Comparison of ENCODE assay signal across 8 cellular contexts in genomic region chr12:19643635-19644034, GRCh38.
A peak's percentile ranks its signal among the peaks of the same experiment; 100 is the strongest.
DNase-seq lines count a peak whose midpoint lies in the region; ATAC-seq and TF ChIP-seq lines count a peak whose summit lies in the region.

No MANE protein-coding gene starts in this region.

- H4K20me1 ChIP-seq in PC-3 (ENCODE audit: low read length), result no peaks in the 10 kb centered on the region

- no peak overlapping the region for H3K4me2 ChIP-seq in PC-3 (ENCODE audit: low read length)

- intact Hi-C loops in PC-3 (cut with micrococcal nuclease), result loop anchor here (1.0 kb wide), 1 partner anchor 71 kb away; no protein-coding TSS in a partner anchor

- H3K4me3 ChIP-seq in H7 (ENCODE audit: insufficient read depth, low read depth, low read length) (no peak overlapping the region), PC-3 (ENCODE audit: low read length) (no peak overlapping the region)

- no peak overlapping the region for H3K4me3 Mint-ChIP-seq in activated CD8-positive, alpha-beta T cell treated with anti-CD3 and anti-CD28 coated beads, Interleukin-2, amount 10 ng/mL, durations not matched to agents 7 days and 5 days

- no peaks in the 10 kb centered on the region for H3K9me2 ChIP-seq in PC-3 (replicated peaks; ENCODE audit: low read length)

- H3K79me2 ChIP-seq in PC-3 (ENCODE audit: low read length), result no peaks in the 10 kb centered on the region

- peak; percentile 60 for ATAC-seq in PC-3
- no peak for ATAC-seq in activated CD8-positive, alpha-beta T cell treated with anti-CD3 and anti-CD28 coated beads, Interleukin-2, amount 10 ng/mL, durations not matched to agents 7 days and 5 days

- CTCF ChIA-PET in PC-3 (lab: Charles Lee), result no interaction called here
- CTCF ChIA-PET in activated CD8-positive, alpha-beta T cell treated with anti-CD3 and anti-CD28 coated beads, Interleukin-2, amount 10 ng/mL, durations not matched to agents 7 days and 5 days (lab: Charles Lee), result no interaction called here

- H2AFZ ChIP-seq in PC-3 (ENCODE audit: low read length), result 0 out of 2 replicates have a peak overlapping the region, but pooled peaks have one; percentile 48

- POLR2A ChIA-PET in PC-3 (lab: Charles Lee; ENCODE audit: unreplicated experiment), result no interaction called here
- POLR2A ChIA-PET in activated CD8-positive, alpha-beta T cell treated with anti-CD3 and anti-CD28 coated beads, Interleukin-2, amount 10 ng/mL, durations not matched to agents 7 days and 5 days (lab: Charles Lee), result no interaction called here

- peak; percentile 50 for DNase-seq in H7
- DNase-seq in PC-3, result peak; percentile 50
- DNase-seq in fibroblast of the conjunctiva (ENCODE audit: low read depth), result peak; percentile 43
- DNase-seq in retina, result peak; percentile 29
- DNase-seq in NCI-H1436 (lab: John Stamatoyannopoulos, UW), result no peak
- no peak for DNase-seq in activated CD4-positive, alpha-beta T cell treated with anti-CD3 and anti-CD28 coated beads for 4 hours
- no peak for DNase-seq in central memory CD4-positive, alpha-beta T cell
- DNase-seq in activated CD8-positive, alpha-beta T cell treated with anti-CD3 and anti-CD28 coated beads, Interleukin-2, amount 10 ng/mL, durations not matched to agents 7 days and 5 days, result no peak

- H3K36me3 Mint-ChIP-seq in activated CD8-positive, alpha-beta T cell treated with anti-CD3 and anti-CD28 coated beads, Interleukin-2, amount 10 ng/mL, durations not matched to agents 7 days and 5 days (ENCODE audit: low read depth), result peaks cover 3% of the 10 kb centered on the region

- H3K9me3 ChIP-seq in PC-3 (ENCODE audit: low read length), result no peaks in the 10 kb centered on the region

- H3F3A ChIP-seq in PC-3 (ENCODE audit: low read length, unreplicated experiment), result no peaks in the 10 kb centered on the region

- no peak overlapping the region for H3K9ac ChIP-seq in PC-3 (ENCODE audit: low read length)

- H3K27me3 ChIP-seq in H7 (ENCODE audit: control insufficient read depth, insufficient read depth, low read length) (no peaks in the 10 kb centered on the region), PC-3 (ENCODE audit: low read length) (no peaks in the 10 kb centered on the region)

- no peaks in the 10 kb centered on the region for H3K27me3 Mint-ChIP-seq in activated CD8-positive, alpha-beta T cell treated with anti-CD3 and anti-CD28 coated beads, Interleukin-2, amount 10 ng/mL, durations not matched to agents 7 days and 5 days (ENCODE audit: low read depth)

- no TSS peak for BruUV-seq in PC-3 (replicated peaks; lab: Mats Ljungman, UMichigan)

- H3K9me3 Mint-ChIP-seq in activated CD8-positive, alpha-beta T cell treated with anti-CD3 and anti-CD28 coated beads, Interleukin-2, amount 10 ng/mL, durations not matched to agents 7 days and 5 days (ENCODE audit: insufficient read depth), result peaks cover 5% of the 10 kb centered on the region

- no peak overlapping the region for H3K27ac Mint-ChIP-seq in activated CD8-positive, alpha-beta T cell treated with anti-CD3 and anti-CD28 coated beads, Interleukin-2, amount 10 ng/mL, durations not matched to agents 7 days and 5 days

- TF ChIP-seq CTCF in PC-3 (conservative IDR thresholded peaks at IDR 0.05; ENCODE audit: low read depth, low read length), result peak; percentile 64

- H3K4me1 Mint-ChIP-seq in activated CD8-positive, alpha-beta T cell treated with anti-CD3 and anti-CD28 coated beads, Interleukin-2, amount 10 ng/mL, durations not matched to agents 7 days and 5 days (ENCODE audit: low read depth), result peaks cover 3% of the 10 kb centered on the region

- H3K4me1 ChIP-seq in PC-3 (ENCODE audit: insufficient read depth, low read length), result no peaks in the 10 kb centered on the region

- no peaks in the 10 kb centered on the region for H3K36me3 ChIP-seq in H7 (replicated peaks; ENCODE audit: control insufficient read depth, insufficient read depth, low read length)
- H3K36me3 ChIP-seq in PC-3 (ENCODE audit: low read depth, low read length), result no peaks in the 10 kb centered on the region

- H3K27ac ChIP-seq in PC-3 (ENCODE audit: low read length), result no peak overlapping the region

Comparison
In these comparisons a context has a peak if more than half of its experiments do, and no peak if none do; other contexts are left out.
1. DNase-seq: peak in H7 (single experiment), PC-3 (single experiment), fibroblast of the conjunctiva (single experiment) and retina (single experiment); none in NCI-H1436 (single experiment), activated CD4-positive, alpha-beta T cell treated with anti-CD3 and anti-CD28 coated beads for 4 hours (0 of 2), central memory CD4-positive, alpha-beta T cell (single experiment) and activated CD8-positive, alpha-beta T cell treated with anti-CD3 and anti-CD28 coated beads, Interleukin-2, amount 10 ng/mL, durations not matched to agents 7 days and 5 days (single experiment).